ENCODE assay signal across 20 cellular contexts in genomic region chr22:37663521-37664140, GRCh38. TPM values are rescaled to one million over a fixed set of nuclear protein-coding genes. Genes with fewer than 3 reads are reported as not detected.
A peak's percentile ranks its signal among the peaks of the same experiment; 100 is the strongest.
DNase-seq lines count a peak whose midpoint lies in the region; ATAC-seq, FAIRE-seq and TF ChIP-seq lines count a peak whose summit lies in the region.
"Had no signal": no experiment of that assay in that cellular context is flagged by ENCODE, and none has a peak within 500 bp of the region (broad histone marks: within the 10 kb centered on the region; RNA-seq: fewer than 3 reads in every experiment).

No MANE protein-coding gene starts in this region.

- no peak for TF ChIP-seq CTCF in brain (conservative IDR thresholded peaks at IDR 0.05)
- no peak for TF ChIP-seq CTCF in nephron progenitor cell (IDR thresholded peaks at IDR 0.05)
- no peak for TF ChIP-seq CTCF in tibial nerve (IDR thresholded peaks at IDR 0.05)

- H3K4me3 ChIP-seq in tibial nerve: no peak overlapping the region
- H3K4me3 ChIP-seq: vagina had no signal

- H3K27ac ChIP-seq in tibial nerve: peak overlapping the region; percentile 51 to 90 (median 78)
- H3K27ac ChIP-seq: vagina, VCaP had no signal

- peaks cover 0 to 18% (median 0%) of the 10 kb centered on the region in 3 donors for H3K36me3 ChIP-seq in tibial nerve

- peaks cover 0 to 81% (median 24%) of the 10 kb centered on the region in 4 donors for H3K4me1 ChIP-seq in tibial nerve

- POLR2A ChIA-PET in HEK293T (lab: Yijun Ruan, JAX): no interaction called here

- peak overlapping the region in 3 of 5 experiments; percentile 55 to 73 (median 69) for H3K27ac Mint-ChIP-seq in brain
- peak overlapping the region; percentile 72 for H3K27ac Mint-ChIP-seq in nephron progenitor cell
- H3K27ac Mint-ChIP-seq: stimulated activated naive CD8-positive, alpha-beta T cell treated with anti-CD3 and anti-CD28 coated beads, Interleukin-15, amount 100 ng/mL, for 72 hours had no signal

- H3K36me3 Mint-ChIP-seq in brain (peaks cover 28% of the 10 kb centered on the region), nephron progenitor cell (ENCODE audit: low read depth) (peaks cover 32% of the 10 kb centered on the region)

- TF ChIP-seq EP300 in tibial nerve (IDR thresholded peaks at IDR 0.05): no peak

- no peak for DNase-seq in HEK293T (ENCODE audit: extremely low spot score)
- DNase-seq in nephron progenitor cell: no peak
- DNase-seq in tibial nerve (ENCODE audit: low spot score in 2 of 2): no peak
- no peak for DNase-seq in GM19239 (ENCODE audit: insufficient read length, low spot score)
- DNase-seq in NCI-H446 (lab: John Stamatoyannopoulos, UW): no peak
- DNase-seq: activated CD4-positive, alpha-beta T cell treated with anti-CD3 and anti-CD28 coated beads, Interleukin-2, amount 50 U/mL, for 48 hours; activated naive CD4-positive, alpha-beta T cell treated with anti-CD3 and anti-CD28 coated beads, Interleukin-2, amount 50 U/mL, for 16 hours; activated T-cell treated with anti-CD3 and anti-CD28 coated beads, Interleukin-2, amount 50 U/mL, for 1 hour; foreskin melanocyte; GOT3; NCI-H187; NCI-H446 treated with DMSO at 0.1 percent for 48 hours; stimulated activated CD4-positive, alpha-beta T cell treated with anti-CD3 and anti-CD28 coated beads, Interleukin-2, amount 100 ng/mL, for 24 hours; stimulated activated naive CD8-positive, alpha-beta T cell treated with anti-CD3 and anti-CD28 coated beads, Interleukin-15, amount 100 ng/mL, for 72 hours had no signal

- no peak for TF ChIP-seq POLR2A in tibial nerve (IDR thresholded peaks at IDR 0.05)

- H3K9me3 ChIP-seq in tibial nerve: no peaks in the 10 kb centered on the region
- H3K9me3 ChIP-seq: vagina had no signal

- CTCF ChIA-PET in HEK293T (lab: Yijun Ruan, JAX): interaction anchor here (0.6 to 1.2 kb wide), 2 partner anchors 20 to 232 kb away, joined by 3 read pairs; no protein-coding TSS in a partner anchor

- no peaks in the 10 kb centered on the region for H3K27me3 ChIP-seq in tibial nerve
- H3K27me3 ChIP-seq: vagina had no signal

- H3K4me1 Mint-ChIP-seq in brain (peaks cover 33% of the 10 kb centered on the region), nephron progenitor cell (peaks cover 57% of the 10 kb centered on the region)

- no peaks in the 10 kb centered on the region for H3K9me3 Mint-ChIP-seq in brain
- no peaks in the 10 kb centered on the region for H3K9me3 Mint-ChIP-seq in nephron progenitor cell
- H3K9me3 Mint-ChIP-seq: IgD-negative memory B cell; stimulated activated naive CD8-positive, alpha-beta T cell treated with anti-CD3 and anti-CD28 coated beads, Interleukin-15, amount 100 ng/mL, for 72 hours had no signal

- ATAC-seq in HG03354 (IDR thresholded peaks at IDR 0.05; ENCODE audit: poor library complexity, severe bottlenecking, unreplicated experiment): no peak
- ATAC-seq: stimulated activated naive CD8-positive, alpha-beta T cell treated with anti-CD3 and anti-CD28 coated beads, Interleukin-15, amount 100 ng/mL, for 72 hours had no signal

- 65 to 69% methylated on average over 16 of the region's 16 CpGs for WGBS in tibial nerve, 2 donors

- H3K4me3 Mint-ChIP-seq in brain: no peak overlapping the region
- H3K4me3 Mint-ChIP-seq in nephron progenitor cell: no peak overlapping the region
- H3K4me3 Mint-ChIP-seq: stimulated activated naive CD8-positive, alpha-beta T cell treated with anti-CD3 and anti-CD28 coated beads, Interleukin-15, amount 100 ng/mL, for 72 hours had no signal

- FAIRE-seq in GM19239 (lab: Jason Lieb, UNC): no peak
- FAIRE-seq: colon had no signal

- H3K27me3 Mint-ChIP-seq in brain: peaks cover 3% of the 10 kb centered on the region
- H3K27me3 Mint-ChIP-seq in nephron progenitor cell (ENCODE audit: low read depth, poor library complexity): no peaks in the 10 kb centered on the region
- H3K27me3 Mint-ChIP-seq: IgD-negative memory B cell; stimulated activated naive CD8-positive, alpha-beta T cell treated with anti-CD3 and anti-CD28 coated beads, Interleukin-15, amount 100 ng/mL, for 72 hours had no signal

TF ChIP-seq in HEK293T, 16 proteins besides CTCF, POLR2A, EP300 and RAD21:
- TF ChIP-seq FOXM1 (IDR thresholded peaks at IDR 0.05; ENCODE audit: borderline replicate concordance): no peak
- TF ChIP-seq SUZ12 (IDR thresholded peaks at IDR 0.05): no peak
- peak; percentile 80 for TF ChIP-seq ZNF384 (IDR thresholded peaks at IDR 0.05)
- TF ChIP-seq FOXA1 (IDR thresholded peaks at IDR 0.05): no peak
- no peak for TF ChIP-seq L3MBTL2 (conservative IDR thresholded peaks at IDR 0.05)
- no peak for TF ChIP-seq PKNOX1 (IDR thresholded peaks at IDR 0.05)

RNA-seq across cellular contexts. Expression of gene PDXP, which starts 5.1 kb away (rescaled TPM):
- polyA plus RNA-seq in brain (ENCODE audit: insufficient read depth, low read depth, low replicate concordance): 192 TPM
- 10 to 100 TPM; 14.7 to 19.7 (median 16.2) TPM for total RNA-seq in tibial nerve

RNA-seq across cellular contexts. Expression of gene LGALS1, which starts 11.8 kb away (rescaled TPM):
- 304 TPM for polyA plus RNA-seq in brain (ENCODE audit: insufficient read depth, low read depth, low replicate concordance)
- total RNA-seq in tibial nerve: 1,000 to 10,000 TPM; 1,362 to 3,592 (median 2,463) TPM

RNA-seq across cellular contexts. Expression of gene NOL12, which starts 22.5 kb away (rescaled TPM):
- polyA plus RNA-seq in brain (ENCODE audit: insufficient read depth, low read depth, low replicate concordance): 27.5 TPM
- 10 to 100 TPM; 24.1 to 39.5 (median 31.2) TPM for total RNA-seq in tibial nerve

RNA-seq across cellular contexts. Expression of gene SH3BP1, which starts 24.2 kb away (rescaled TPM):
- 7.6 TPM for polyA plus RNA-seq in brain (ENCODE audit: insufficient read depth, low read depth, low replicate concordance)
- total RNA-seq in tibial nerve: 10 to 100 TPM in 2 of 4 donors, 1 to 10 TPM in 2; 7.5 to 19.8 (median 13.9) TPM

RNA-seq across cellular contexts. Expression of gene TRIOBP, which starts 33.2 kb away (rescaled TPM):
- polyA plus RNA-seq in brain (ENCODE audit: insufficient read depth, low read depth, low replicate concordance): 18.3 TPM
- total RNA-seq in tibial nerve: 100 to 1,000 TPM; 140 to 160 (median 151) TPM
